7 cellular contexts compared by ENCODE assay signal in genomic region chr6:118652051-118652699, GRCh38. TPM values are rescaled to one million over a fixed set of nuclear protein-coding genes. Genes with fewer than 3 reads are reported as not detected.
DNase-seq lines count a peak whose midpoint lies in the region; ATAC-seq and TF ChIP-seq lines count a peak whose summit lies in the region.

No MANE protein-coding gene starts in this region.

- H3K4me1 ChIP-seq in SJSA1 (replicated peaks) (peaks cover 8% of the 10 kb centered on the region; the same call in 1 of the 2 replicates), skeletal muscle satellite cell (ENCODE audit: control insufficient read depth, insufficient read depth, low read length) (peaks cover 9% of the 10 kb centered on the region)

- H3K9ac ChIP-seq in skeletal muscle satellite cell (ENCODE audit: low read depth, low read length): peak overlapping the region; percentile 83

- TF ChIP-seq CTCF in fibroblast of the aortic adventitia (IDR thresholded peaks at IDR 0.05; ENCODE audit: insufficient read depth, low read length): no peak

- peak overlapping the region; percentile 85 for H3K4me2 ChIP-seq in skeletal muscle satellite cell (ENCODE audit: low read length)

- H3K4me3 ChIP-seq in H7 (ENCODE audit: insufficient read depth, low read depth, low read length) (peak overlapping the region; percentile 39), SJSA1 (peak overlapping the region; percentile 98), fibroblast of the aortic adventitia (ENCODE audit: low read depth, low read length) (peak overlapping the region; percentile 76), skeletal muscle satellite cell (ENCODE audit: low read length) (peak overlapping the region; percentile 100)

- H3K36me3 ChIP-seq in H7 (replicated peaks; ENCODE audit: control insufficient read depth, insufficient read depth, low read length) (no peaks in the 10 kb centered on the region), SJSA1 (peaks cover 10% of the 10 kb centered on the region), skeletal muscle satellite cell (ENCODE audit: insufficient read depth, low read length) (no peaks in the 10 kb centered on the region)

- H3K27me3 ChIP-seq in H7 (ENCODE audit: control insufficient read depth, insufficient read depth, low read length) (no peaks in the 10 kb centered on the region; the same call in 1 of the 2 replicates), SJSA1 (replicated peaks) (no peaks in the 10 kb centered on the region), skeletal muscle satellite cell (ENCODE audit: control insufficient read depth, insufficient read depth, low read length) (no peaks in the 10 kb centered on the region)

- H3K9me3 ChIP-seq in SJSA1 (replicated peaks) (peaks cover 7% of the 10 kb centered on the region; the same call in 1 of the 2 replicates), skeletal muscle satellite cell (replicated peaks; ENCODE audit: low read length) (no peaks in the 10 kb centered on the region)

- DNase-seq in H7 (peak; percentile 17), SJSA1 (ENCODE audit: low read depth in 1 of 2, low spot score in 2 of 2) (no peak), fibroblast of the aortic adventitia (ENCODE audit: low read depth) (no peak), HCEC 1CT (no peak), T-helper 9 cell (no peak)

- H3K27ac ChIP-seq in SJSA1: no peak overlapping the region

- ATAC-seq in GM18867 (IDR thresholded peaks at IDR 0.05; ENCODE audit: unreplicated experiment): no peak

RNA-seq across cellular contexts. Expression of gene CEP85L, which starts 0.8 kb away (rescaled TPM):
- total RNA-seq in H7 (2014; rRNA removed; shearing (Covaris generic)): 3.7 and 4.4 TPM in 2 replicates
- 6.5 and 12.7 TPM in 2 replicates for total RNA-seq in SJSA1 (2014; rRNA removed; shearing (Covaris generic))
- 10.8 and 17.1 TPM in 2 replicates for total RNA-seq in fibroblast of the aortic adventitia (ENCODE audit: low replicate concordance)
- total RNA-seq in skeletal muscle satellite cell (2012; rRNA removed): 10.0 and 16.5 TPM in 2 replicates

Comparison
In these comparisons a context has a peak if more than half of its experiments do, and no peak if none do; other contexts are left out.
1. H3K4me3 ChIP-seq: peak in every context shown above with its lines; median percentile 100 in skeletal muscle satellite cell; 98 in SJSA1; 76 in fibroblast of the aortic adventitia; 39 in H7.